1 cellular context compared by ENCODE assay signal in the genomic region with DNA sequence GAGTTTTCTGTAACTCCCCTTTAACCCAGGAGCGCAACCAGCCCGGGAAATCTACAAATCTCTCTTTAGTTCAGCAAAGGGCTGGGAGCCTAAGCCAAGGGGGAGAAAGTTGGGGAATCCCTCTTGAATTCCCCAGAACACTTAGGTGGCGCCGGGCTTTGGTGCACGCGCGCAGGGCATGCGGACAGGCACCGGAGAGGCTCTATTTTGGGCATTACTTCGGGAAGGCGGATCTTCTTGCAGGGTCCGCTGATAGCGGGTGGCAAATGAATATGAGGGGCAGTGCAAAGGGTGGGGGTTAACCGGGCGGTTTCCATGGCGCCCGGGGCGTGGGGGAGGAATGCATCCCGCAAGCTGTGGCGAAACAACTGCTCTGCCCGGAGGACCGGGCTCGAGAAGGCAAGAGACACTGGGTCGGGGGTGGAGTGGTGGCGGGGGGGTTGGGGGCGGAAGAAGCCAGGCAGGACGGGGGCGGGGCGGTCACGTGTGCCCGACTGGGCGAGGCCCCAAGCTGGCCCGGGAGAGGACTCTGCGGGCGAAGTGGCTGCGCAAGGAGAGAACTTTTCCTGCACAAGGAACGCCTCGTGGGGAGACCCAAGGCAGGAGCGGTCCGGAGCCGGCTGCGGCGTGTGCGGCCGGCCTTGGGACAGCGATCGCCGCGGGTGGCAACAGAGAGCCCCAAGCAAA.
TF ChIP-seq lines count a peak whose summit lies in the region.

A gene with protein sequence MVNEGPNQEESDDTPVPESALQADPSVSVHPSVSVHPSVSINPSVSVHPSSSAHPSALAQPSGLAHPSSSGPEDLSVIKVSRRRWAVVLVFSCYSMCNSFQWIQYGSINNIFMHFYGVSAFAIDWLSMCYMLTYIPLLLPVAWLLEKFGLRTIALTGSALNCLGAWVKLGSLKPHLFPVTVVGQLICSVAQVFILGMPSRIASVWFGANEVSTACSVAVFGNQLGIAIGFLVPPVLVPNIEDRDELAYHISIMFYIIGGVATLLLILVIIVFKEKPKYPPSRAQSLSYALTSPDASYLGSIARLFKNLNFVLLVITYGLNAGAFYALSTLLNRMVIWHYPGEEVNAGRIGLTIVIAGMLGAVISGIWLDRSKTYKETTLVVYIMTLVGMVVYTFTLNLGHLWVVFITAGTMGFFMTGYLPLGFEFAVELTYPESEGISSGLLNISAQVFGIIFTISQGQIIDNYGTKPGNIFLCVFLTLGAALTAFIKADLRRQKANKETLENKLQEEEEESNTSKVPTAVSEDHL (plus strand): TSS at position 522 of the 687 bp plus-strand sequence. CDS start 353 bp downstream, outside the sequence.

TF ChIP-seq in HepG2, 621 proteins besides CTCF, POLR2A, EP300 and RAD21 (continued from another document and continues in another):
- TF ChIP-seq, protein P1, sequence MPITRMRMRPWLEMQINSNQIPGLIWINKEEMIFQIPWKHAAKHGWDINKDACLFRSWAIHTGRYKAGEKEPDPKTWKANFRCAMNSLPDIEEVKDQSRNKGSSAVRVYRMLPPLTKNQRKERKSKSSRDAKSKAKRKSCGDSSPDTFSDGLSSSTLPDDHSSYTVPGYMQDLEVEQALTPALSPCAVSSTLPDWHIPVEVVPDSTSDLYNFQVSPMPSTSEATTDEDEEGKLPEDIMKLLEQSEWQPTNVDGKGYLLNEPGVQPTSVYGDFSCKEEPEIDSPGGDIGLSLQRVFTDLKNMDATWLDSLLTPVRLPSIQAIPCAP (CRISPR knock-in tag; IDR thresholded peaks at IDR 0.05; ENCODE audit: low read depth) = no peak
- no peak for TF ChIP-seq CERS6 (CRISPR knock-in tag; IDR thresholded peaks at IDR 0.05)
- TF ChIP-seq TBX3 (IDR thresholded peaks at IDR 0.05; ENCODE audit: borderline replicate concordance) = no peak
- TF ChIP-seq, protein P2, sequence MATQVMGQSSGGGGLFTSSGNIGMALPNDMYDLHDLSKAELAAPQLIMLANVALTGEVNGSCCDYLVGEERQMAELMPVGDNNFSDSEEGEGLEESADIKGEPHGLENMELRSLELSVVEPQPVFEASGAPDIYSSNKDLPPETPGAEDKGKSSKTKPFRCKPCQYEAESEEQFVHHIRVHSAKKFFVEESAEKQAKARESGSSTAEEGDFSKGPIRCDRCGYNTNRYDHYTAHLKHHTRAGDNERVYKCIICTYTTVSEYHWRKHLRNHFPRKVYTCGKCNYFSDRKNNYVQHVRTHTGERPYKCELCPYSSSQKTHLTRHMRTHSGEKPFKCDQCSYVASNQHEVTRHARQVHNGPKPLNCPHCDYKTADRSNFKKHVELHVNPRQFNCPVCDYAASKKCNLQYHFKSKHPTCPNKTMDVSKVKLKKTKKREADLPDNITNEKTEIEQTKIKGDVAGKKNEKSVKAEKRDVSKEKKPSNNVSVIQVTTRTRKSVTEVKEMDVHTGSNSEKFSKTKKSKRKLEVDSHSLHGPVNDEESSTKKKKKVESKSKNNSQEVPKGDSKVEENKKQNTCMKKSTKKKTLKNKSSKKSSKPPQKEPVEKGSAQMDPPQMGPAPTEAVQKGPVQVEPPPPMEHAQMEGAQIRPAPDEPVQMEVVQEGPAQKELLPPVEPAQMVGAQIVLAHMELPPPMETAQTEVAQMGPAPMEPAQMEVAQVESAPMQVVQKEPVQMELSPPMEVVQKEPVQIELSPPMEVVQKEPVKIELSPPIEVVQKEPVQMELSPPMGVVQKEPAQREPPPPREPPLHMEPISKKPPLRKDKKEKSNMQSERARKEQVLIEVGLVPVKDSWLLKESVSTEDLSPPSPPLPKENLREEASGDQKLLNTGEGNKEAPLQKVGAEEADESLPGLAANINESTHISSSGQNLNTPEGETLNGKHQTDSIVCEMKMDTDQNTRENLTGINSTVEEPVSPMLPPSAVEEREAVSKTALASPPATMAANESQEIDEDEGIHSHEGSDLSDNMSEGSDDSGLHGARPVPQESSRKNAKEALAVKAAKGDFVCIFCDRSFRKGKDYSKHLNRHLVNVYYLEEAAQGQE (IDR thresholded peaks at IDR 0.05; ENCODE audit: borderline replicate concordance in 1 of 2, low read depth in 1 of 2, low read length in 2 of 2) = no peak
- TF ChIP-seq SMAD1 (CRISPR knock-in tag; IDR thresholded peaks at IDR 0.05; ENCODE audit: borderline replicate concordance, low read depth) = no peak
- no peak for TF ChIP-seq AHR (CRISPR knock-in tag; IDR thresholded peaks at IDR 0.05)
- no peak for TF ChIP-seq ZNF850 (CRISPR knock-in tag; conservative IDR thresholded peaks at IDR 0.05)
- 0 out of 2 replicates have a peak, but pooled peaks have one; percentile 15 for TF ChIP-seq KDM4B (CRISPR knock-in tag; IDR thresholded peaks at IDR 0.05)
- TF ChIP-seq ZSCAN29 (CRISPR knock-in tag; conservative IDR thresholded peaks at IDR 0.05) = no peak
- 0 out of 2 replicates have a peak, but pooled peaks have one; percentile 41 for TF ChIP-seq ZBTB3 (CRISPR knock-in tag; IDR thresholded peaks at IDR 0.05; ENCODE audit: borderline replicate concordance, low read depth)
- TF ChIP-seq ZNF350 (CRISPR knock-in tag; IDR thresholded peaks at IDR 0.05; ENCODE audit: borderline replicate concordance, low read depth) = no peak
- TF ChIP-seq ZNF839 (CRISPR knock-in tag; IDR thresholded peaks at IDR 0.05; ENCODE audit: borderline replicate concordance) = no peak
- no peak for TF ChIP-seq ZNF225 (CRISPR knock-in tag; IDR thresholded peaks at IDR 0.05)
- TF ChIP-seq, protein P3, sequence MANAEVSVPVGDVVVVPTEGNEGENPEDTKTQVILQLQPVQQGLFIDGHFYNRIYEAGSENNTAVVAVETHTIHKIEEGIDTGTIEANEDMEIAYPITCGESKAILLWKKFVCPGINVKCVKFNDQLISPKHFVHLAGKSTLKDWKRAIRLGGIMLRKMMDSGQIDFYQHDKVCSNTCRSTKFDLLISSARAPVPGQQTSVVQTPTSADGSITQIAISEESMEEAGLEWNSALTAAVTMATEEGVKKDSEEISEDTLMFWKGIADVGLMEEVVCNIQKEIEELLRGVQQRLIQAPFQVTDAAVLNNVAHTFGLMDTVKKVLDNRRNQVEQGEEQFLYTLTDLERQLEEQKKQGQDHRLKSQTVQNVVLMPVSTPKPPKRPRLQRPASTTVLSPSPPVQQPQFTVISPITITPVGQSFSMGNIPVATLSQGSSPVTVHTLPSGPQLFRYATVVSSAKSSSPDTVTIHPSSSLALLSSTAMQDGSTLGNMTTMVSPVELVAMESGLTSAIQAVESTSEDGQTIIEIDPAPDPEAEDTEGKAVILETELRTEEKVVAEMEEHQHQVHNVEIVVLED (CRISPR knock-in tag; IDR thresholded peaks at IDR 0.05; ENCODE audit: borderline replicate concordance) = no peak
- no peak for TF ChIP-seq TIGD3 (CRISPR knock-in tag; IDR thresholded peaks at IDR 0.05; ENCODE audit: borderline replicate concordance)
- 0 out of 2 replicates have a peak, but pooled peaks have one; percentile 5 for TF ChIP-seq ZBTB7B (CRISPR knock-in tag; IDR thresholded peaks at IDR 0.05)
- no peak for TF ChIP-seq ZNF570 (CRISPR knock-in tag; IDR thresholded peaks at IDR 0.05; ENCODE audit: borderline replicate concordance)
- no peak for TF ChIP-seq GABPA (IDR thresholded peaks at IDR 0.05; ENCODE audit: low read depth, low read length)
- 0 out of 2 replicates have a peak, but pooled peaks have one; percentile 3 for TF ChIP-seq GABPA (CRISPR knock-in tag; IDR thresholded peaks at IDR 0.05; ENCODE audit: low read depth)
- no peak for TF ChIP-seq KLF13 (CRISPR knock-in tag; IDR thresholded peaks at IDR 0.05)
- TF ChIP-seq NFKB2 (CRISPR knock-in tag; IDR thresholded peaks at IDR 0.05; ENCODE audit: borderline replicate concordance) = 0 out of 2 replicates have a peak, but pooled peaks have one; percentile 37
- no peak for TF ChIP-seq ZKSCAN8 (CRISPR knock-in tag; IDR thresholded peaks at IDR 0.05; ENCODE audit: borderline replicate concordance)
- 0 out of 2 replicates have a peak, but pooled peaks have one; percentile 40 for TF ChIP-seq ZNF768 (CRISPR knock-in tag; IDR thresholded peaks at IDR 0.05)
- no peak for TF ChIP-seq AGO2 (optimal IDR thresholded peaks at IDR 0.05; ENCODE audit: low read depth, low read length)
- TF ChIP-seq, protein P4, sequence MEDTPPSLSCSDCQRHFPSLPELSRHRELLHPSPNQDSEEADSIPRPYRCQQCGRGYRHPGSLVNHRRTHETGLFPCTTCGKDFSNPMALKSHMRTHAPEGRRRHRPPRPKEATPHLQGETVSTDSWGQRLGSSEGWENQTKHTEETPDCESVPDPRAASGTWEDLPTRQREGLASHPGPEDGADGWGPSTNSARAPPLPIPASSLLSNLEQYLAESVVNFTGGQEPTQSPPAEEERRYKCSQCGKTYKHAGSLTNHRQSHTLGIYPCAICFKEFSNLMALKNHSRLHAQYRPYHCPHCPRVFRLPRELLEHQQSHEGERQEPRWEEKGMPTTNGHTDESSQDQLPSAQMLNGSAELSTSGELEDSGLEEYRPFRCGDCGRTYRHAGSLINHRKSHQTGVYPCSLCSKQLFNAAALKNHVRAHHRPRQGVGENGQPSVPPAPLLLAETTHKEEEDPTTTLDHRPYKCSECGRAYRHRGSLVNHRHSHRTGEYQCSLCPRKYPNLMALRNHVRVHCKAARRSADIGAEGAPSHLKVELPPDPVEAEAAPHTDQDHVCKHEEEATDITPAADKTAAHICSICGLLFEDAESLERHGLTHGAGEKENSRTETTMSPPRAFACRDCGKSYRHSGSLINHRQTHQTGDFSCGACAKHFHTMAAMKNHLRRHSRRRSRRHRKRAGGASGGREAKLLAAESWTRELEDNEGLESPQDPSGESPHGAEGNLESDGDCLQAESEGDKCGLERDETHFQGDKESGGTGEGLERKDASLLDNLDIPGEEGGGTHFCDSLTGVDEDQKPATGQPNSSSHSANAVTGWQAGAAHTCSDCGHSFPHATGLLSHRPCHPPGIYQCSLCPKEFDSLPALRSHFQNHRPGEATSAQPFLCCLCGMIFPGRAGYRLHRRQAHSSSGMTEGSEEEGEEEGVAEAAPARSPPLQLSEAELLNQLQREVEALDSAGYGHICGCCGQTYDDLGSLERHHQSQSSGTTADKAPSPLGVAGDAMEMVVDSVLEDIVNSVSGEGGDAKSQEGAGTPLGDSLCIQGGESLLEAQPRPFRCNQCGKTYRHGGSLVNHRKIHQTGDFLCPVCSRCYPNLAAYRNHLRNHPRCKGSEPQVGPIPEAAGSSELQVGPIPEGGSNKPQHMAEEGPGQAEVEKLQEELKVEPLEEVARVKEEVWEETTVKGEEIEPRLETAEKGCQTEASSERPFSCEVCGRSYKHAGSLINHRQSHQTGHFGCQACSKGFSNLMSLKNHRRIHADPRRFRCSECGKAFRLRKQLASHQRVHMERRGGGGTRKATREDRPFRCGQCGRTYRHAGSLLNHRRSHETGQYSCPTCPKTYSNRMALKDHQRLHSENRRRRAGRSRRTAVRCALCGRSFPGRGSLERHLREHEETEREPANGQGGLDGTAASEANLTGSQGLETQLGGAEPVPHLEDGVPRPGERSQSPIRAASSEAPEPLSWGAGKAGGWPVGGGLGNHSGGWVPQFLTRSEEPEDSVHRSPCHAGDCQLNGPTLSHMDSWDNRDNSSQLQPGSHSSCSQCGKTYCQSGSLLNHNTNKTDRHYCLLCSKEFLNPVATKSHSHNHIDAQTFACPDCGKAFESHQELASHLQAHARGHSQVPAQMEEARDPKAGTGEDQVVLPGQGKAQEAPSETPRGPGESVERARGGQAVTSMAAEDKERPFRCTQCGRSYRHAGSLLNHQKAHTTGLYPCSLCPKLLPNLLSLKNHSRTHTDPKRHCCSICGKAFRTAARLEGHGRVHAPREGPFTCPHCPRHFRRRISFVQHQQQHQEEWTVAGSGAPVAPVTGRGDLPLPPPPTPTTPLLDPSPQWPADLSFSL (CRISPR knock-in tag; IDR thresholded peaks at IDR 0.05) = no peak
- no peak for TF ChIP-seq PPARG (CRISPR knock-in tag; conservative IDR thresholded peaks at IDR 0.05)
- no peak for TF ChIP-seq ZNF770 (CRISPR knock-in tag; IDR thresholded peaks at IDR 0.05)
- TF ChIP-seq ATF2 (CRISPR knock-in tag; IDR thresholded peaks at IDR 0.05) = no peak
- no peak for TF ChIP-seq PHF20 (CRISPR knock-in tag; IDR thresholded peaks at IDR 0.05)
